8 cellular contexts compared by ENCODE assay signal in the genomic region with DNA sequence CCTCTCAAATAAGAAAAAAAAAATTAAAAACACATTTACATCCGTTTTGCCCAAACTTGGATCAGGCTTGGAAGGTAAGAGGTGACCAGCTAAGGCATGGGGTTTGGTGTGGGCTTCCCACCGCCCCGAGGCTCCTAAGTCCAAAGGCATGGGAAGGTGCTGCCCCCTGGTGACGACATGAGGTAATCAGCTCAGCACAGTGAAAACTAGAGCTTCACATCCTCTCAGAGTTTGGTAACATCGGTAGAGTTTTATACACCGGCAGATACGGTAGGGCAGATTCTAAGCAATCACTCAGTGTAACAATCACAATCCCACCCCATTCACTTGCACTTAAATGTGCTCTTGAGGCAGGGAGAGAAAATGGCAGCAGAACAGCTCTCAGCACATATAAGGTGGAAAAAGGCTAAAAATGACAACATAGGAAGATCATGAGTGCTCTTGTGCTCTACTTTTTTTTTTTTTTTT.
A peak's percentile ranks its signal among the peaks of the same experiment; 100 is the strongest.
DNase-seq lines count a peak whose midpoint lies in the region; ATAC-seq and TF ChIP-seq lines count a peak whose summit lies in the region.

No MANE protein-coding gene starts in this region.

- no peak overlapping the region for H2AK5ac ChIP-seq in mesenchymal stem cell (ENCODE audit: low read length, severe bottlenecking)

- peaks cover 22% of the 10 kb centered on the region for H3K36me3 ChIP-seq in endodermal cell (ENCODE audit: control insufficient read depth, insufficient read depth, low read length)
- H3K36me3 ChIP-seq in mesenchymal stem cell (ENCODE audit: control insufficient read depth in 1 of 2, insufficient read depth in 2 of 2, low read depth in 1 of 2, low read length in 2 of 2), result no peaks in the 10 kb centered on the region

- no peak overlapping the region for H4K8ac ChIP-seq in mesenchymal stem cell (ENCODE audit: low read length)

- peaks cover 25% of the 10 kb centered on the region for H3K36me3 Mint-ChIP-seq in activated CD8-positive, alpha-beta T cell treated with anti-CD3 and anti-CD28 coated beads, Interleukin-2, amount 10 ng/mL, durations not matched to agents 7 days and 5 days (ENCODE audit: low read depth)
- peaks cover 24% of the 10 kb centered on the region for H3K36me3 Mint-ChIP-seq in endodermal cell (ENCODE audit: low read depth)

- no peak overlapping the region for H2BK120ac ChIP-seq in mesenchymal stem cell (ENCODE audit: low read depth, low read length)

- H3K27ac Mint-ChIP-seq in activated CD8-positive, alpha-beta T cell treated with anti-CD3 and anti-CD28 coated beads, Interleukin-2, amount 10 ng/mL, durations not matched to agents 7 days and 5 days, result no peak overlapping the region
- no peak overlapping the region for H3K27ac Mint-ChIP-seq in endodermal cell

- no peak overlapping the region for H2AFZ ChIP-seq in mesenchymal stem cell (ENCODE audit: low read depth, low read length)

- no peak overlapping the region for H2BK12ac ChIP-seq in mesenchymal stem cell (ENCODE audit: low read length in 2 of 2)

- CTCF ChIA-PET in activated CD8-positive, alpha-beta T cell treated with anti-CD3 and anti-CD28 coated beads, Interleukin-2, amount 10 ng/mL, durations not matched to agents 7 days and 5 days (lab: Charles Lee), result interaction anchor here (0.6 to 3.5 kb wide), 70 partner anchors 9 to 744 kb away, joined by 3 to 80 read pairs (median 4); no protein-coding TSS in a partner anchor

- peaks cover 15% of the 10 kb centered on the region for H3K4me1 Mint-ChIP-seq in activated CD8-positive, alpha-beta T cell treated with anti-CD3 and anti-CD28 coated beads, Interleukin-2, amount 10 ng/mL, durations not matched to agents 7 days and 5 days (ENCODE audit: low read depth)
- H3K4me1 Mint-ChIP-seq in endodermal cell, result peaks cover 6% of the 10 kb centered on the region

- H3K27me3 Mint-ChIP-seq in activated CD8-positive, alpha-beta T cell treated with anti-CD3 and anti-CD28 coated beads, Interleukin-2, amount 10 ng/mL, durations not matched to agents 7 days and 5 days (ENCODE audit: low read depth), result no peaks in the 10 kb centered on the region
- no peaks in the 10 kb centered on the region for H3K27me3 Mint-ChIP-seq in endodermal cell (ENCODE audit: insufficient read depth)

- H4K91ac ChIP-seq in mesenchymal stem cell (ENCODE audit: low read length), result no peak overlapping the region

- H3K79me1 ChIP-seq in mesenchymal stem cell (replicated peaks; ENCODE audit: low read length, poor library complexity, severe bottlenecking), result no peaks in the 10 kb centered on the region

- ATAC-seq in GM19025 (IDR thresholded peaks at IDR 0.05; ENCODE audit: low read depth, unreplicated experiment) (peak; percentile 85), HG03460 (IDR thresholded peaks at IDR 0.05; ENCODE audit: unreplicated experiment) (peak; percentile 88)
- ATAC-seq in activated CD8-positive, alpha-beta T cell treated with anti-CD3 and anti-CD28 coated beads, Interleukin-2, amount 10 ng/mL, durations not matched to agents 7 days and 5 days, result peak; percentile 96

- peaks cover 5% of the 10 kb centered on the region for H3K4me1 ChIP-seq in endodermal cell (ENCODE audit: control insufficient read depth, insufficient read depth, low read length)
- no peaks in the 10 kb centered on the region for H3K4me1 ChIP-seq in mesenchymal stem cell (ENCODE audit: control insufficient read depth, insufficient read depth, low read depth, low read length)

- no peak overlapping the region for H2BK5ac ChIP-seq in mesenchymal stem cell (ENCODE audit: low read depth, low read length, poor library complexity, severe bottlenecking)

- H3K27me3 ChIP-seq in endodermal cell (ENCODE audit: control insufficient read depth, insufficient read depth, low read length, poor library complexity, severe bottlenecking) (no peaks in the 10 kb centered on the region), mesenchymal stem cell (ENCODE audit: control insufficient read depth in 1 of 2, insufficient read depth in 1 of 2, low read length in 2 of 2) (no peaks in the 10 kb centered on the region)

- H3K9ac ChIP-seq in endodermal cell (ENCODE audit: extremely low read depth, low read length, poor library complexity, severe bottlenecking), result no peak overlapping the region
- H3K9ac ChIP-seq in mesenchymal stem cell (ENCODE audit: low read length), result peak overlapping the region; percentile 44

- no peak overlapping the region for H3K4me3 ChIP-seq in endodermal cell (ENCODE audit: low read length)
- no peak overlapping the region for H3K4me3 ChIP-seq in mesenchymal stem cell (ENCODE audit: insufficient read depth in 1 of 2, low read depth in 1 of 2, low read length in 2 of 2)

- no peak overlapping the region for H3K23ac ChIP-seq in mesenchymal stem cell (ENCODE audit: low read length in 2 of 2)

- no peak overlapping the region for H3K27ac ChIP-seq in endodermal cell (ENCODE audit: low read depth, low read length)
- no peak overlapping the region for H3K27ac ChIP-seq in mesenchymal stem cell (ENCODE audit: low read length, poor library complexity, severe bottlenecking)

- H3K4me2 ChIP-seq in mesenchymal stem cell (ENCODE audit: low read length, poor library complexity, severe bottlenecking), result no peak overlapping the region

- 7% methylated on average over 7 of the region's 7 CpGs; no CpG with 5 or more reads in 1 of the 2 experiments for WGBS in endodermal cell (ENCODE audit: insufficient coverage in 1 of 2, insufficient read length in 1 of 2), 2 experiments
- 1% methylated on average over 4 of the region's 7 CpGs for WGBS in mesenchymal stem cell

- H3K4ac ChIP-seq in mesenchymal stem cell (ENCODE audit: low read depth in 1 of 2, low read length in 2 of 2), result no peak overlapping the region

- no peak overlapping the region for H2BK15ac ChIP-seq in mesenchymal stem cell (ENCODE audit: low read depth, poor library complexity, severe bottlenecking)

- H3K18ac ChIP-seq in mesenchymal stem cell (ENCODE audit: low read depth in 1 of 2, low read length in 2 of 2), result no peak overlapping the region

- peak; percentile 94 for TF ChIP-seq CTCF in endodermal cell (conservative IDR thresholded peaks at IDR 0.05)

- H3K14ac ChIP-seq in mesenchymal stem cell (ENCODE audit: low read length in 2 of 2), result no peak overlapping the region

- H3K9me3 Mint-ChIP-seq in activated CD8-positive, alpha-beta T cell treated with anti-CD3 and anti-CD28 coated beads, Interleukin-2, amount 10 ng/mL, durations not matched to agents 7 days and 5 days (ENCODE audit: insufficient read depth), result no peaks in the 10 kb centered on the region
- H3K9me3 Mint-ChIP-seq in endodermal cell, result peaks cover 2% of the 10 kb centered on the region

- no peak overlapping the region for H3K4me3 Mint-ChIP-seq in activated CD8-positive, alpha-beta T cell treated with anti-CD3 and anti-CD28 coated beads, Interleukin-2, amount 10 ng/mL, durations not matched to agents 7 days and 5 days
- H3K4me3 Mint-ChIP-seq in endodermal cell, result no peak overlapping the region

- H3K9me3 ChIP-seq in endodermal cell (ENCODE audit: control insufficient read depth, low read length), result peaks cover 4% of the 10 kb centered on the region
- H3K9me3 ChIP-seq in mesenchymal stem cell (ENCODE audit: control insufficient read depth, low read length), result no peaks in the 10 kb centered on the region

- DNase-seq in AML-193 (lab: John Stamatoyannopoulos, UW) (peak; percentile 33 to 48), NCI-H69 (lab: John Stamatoyannopoulos, UW) (peak; percentile 94), endodermal cell (peak; percentile 96), mesenchymal stem cell (peak; percentile 80)
- peak; percentile 87 for DNase-seq in activated CD8-positive, alpha-beta T cell treated with anti-CD3 and anti-CD28 coated beads, Interleukin-2, amount 10 ng/mL, durations not matched to agents 7 days and 5 days
- peak; percentile 53 to 55 for DNase-seq in stimulated activated CD8-positive, alpha-beta memory T cell treated with anti-CD3 and anti-CD28 coated beads, Interleukin-2, amount 100 ng/mL, for 1 hour (ENCODE audit: low read depth in 2 of 2)

- POLR2A ChIA-PET in activated CD8-positive, alpha-beta T cell treated with anti-CD3 and anti-CD28 coated beads, Interleukin-2, amount 10 ng/mL, durations not matched to agents 7 days and 5 days (lab: Charles Lee), result interaction anchor here (0.7 to 1.0 kb wide), 3 partner anchors 317 to 630 kb away, joined by 3 read pairs; no protein-coding TSS in a partner anchor

Comparison
In these comparisons a context has a peak if more than half of its experiments do, and no peak if none do; other contexts are left out.
1. DNase-seq: peak in every context shown above with its lines; median percentile 96 in endodermal cell; 94 in NCI-H69; 87 in activated CD8-positive, alpha-beta T cell treated with anti-CD3 and anti-CD28 coated beads, Interleukin-2, amount 10 ng/mL, durations not matched to agents 7 days and 5 days; 80 in mesenchymal stem cell; 54 in stimulated activated CD8-positive, alpha-beta memory T cell treated with anti-CD3 and anti-CD28 coated beads, Interleukin-2, amount 100 ng/mL, for 1 hour; 40 in AML-193.